Comparison of ENCODE assay signal across 22 cellular contexts in genomic region chr12:30827406-30828055, GRCh38.
"Had no signal": no experiment of that assay in that cellular context is flagged by ENCODE, and none has a peak within 500 bp of the region (broad histone marks: within the 10 kb centered on the region; RNA-seq: fewer than 3 reads in every experiment).

No MANE protein-coding gene starts in this region.

- H3K27ac Mint-ChIP-seq: activated CD8-positive, alpha-beta memory T cell treated with anti-CD3 and anti-CD28 coated beads, Interleukin-2, amount 10 ng/mL, durations not matched to agents 7 days and 5 days; activated CD8-positive, alpha-beta T cell treated with anti-CD3 and anti-CD28 coated beads, Interleukin-2, amount 10 ng/mL, durations not matched to agents 7 days and 5 days; activated naive CD4-positive, alpha-beta T cell treated with anti-CD3 and anti-CD28 coated beads, Interleukin-2, amount 50 U/mL, for 72 hours; activated naive CD8-positive, alpha-beta T cell treated with anti-CD3 and anti-CD28 coated beads, Interleukin-2, amount 50 U/mL, for 24 hours; IgD-negative memory B cell had no signal

- H3K36me3 Mint-ChIP-seq: activated CD8-positive, alpha-beta memory T cell treated with anti-CD3 and anti-CD28 coated beads, Interleukin-2, amount 10 ng/mL, durations not matched to agents 7 days and 5 days; activated naive CD4-positive, alpha-beta T cell treated with anti-CD3 and anti-CD28 coated beads, Interleukin-2, amount 50 U/mL, for 72 hours had no signal

- DNase-seq: activated CD4-positive, alpha-beta T cell treated with anti-CD3 and anti-CD28 coated beads for 4 hours; activated CD4-positive, alpha-beta T cell treated with anti-CD3 and anti-CD28 coated beads, Interleukin-2, amount 50 U/mL, for 4 hours; activated CD8-positive, alpha-beta memory T cell treated with anti-CD3 and anti-CD28 coated beads, Interleukin-2, amount 10 ng/mL, durations not matched to agents 7 days and 5 days; activated CD8-positive, alpha-beta T cell treated with anti-CD3 and anti-CD28 coated beads, Interleukin-2, amount 10 ng/mL, durations not matched to agents 7 days and 5 days; activated effector memory CD4-positive, alpha-beta T cell treated with anti-CD3 and anti-CD28 coated beads, Interleukin-2, amount 50 U/mL, for 16 hours; activated naive CD4-positive, alpha-beta T cell treated with Interleukin-2 at 50 U/mL for 16 hours; activated naive CD8-positive, alpha-beta T cell treated with anti-CD3 and anti-CD28 coated beads, Interleukin-2, amount 50 U/mL, for 24 hours; activated T-cell treated with anti-CD3 and anti-CD28 coated beads, Interleukin-2, amount 50 U/mL, for 4 hours; amniotic stem cell; body of pancreas; KG1; NCI-H1092; NCI-H1417 treated with DMSO at 0.1 percent for 48 hours; NCI-H1694 treated with DMSO at 0.1 percent for 48 hours; NCI-H2029 treated with DMSO at 0.1 percent for 48 hours; NCI-H510A treated with DMSO at 0.1 percent for 48 hours; Right ventricle myocardium superior; SJCRH30; SK-N-SH; SW 1271 had no signal

- H3K9me3 Mint-ChIP-seq: activated naive CD4-positive, alpha-beta T cell treated with anti-CD3 and anti-CD28 coated beads, Interleukin-2, amount 50 U/mL, for 72 hours; activated naive CD8-positive, alpha-beta T cell treated with anti-CD3 and anti-CD28 coated beads, Interleukin-2, amount 50 U/mL, for 24 hours; activated T-cell treated with anti-CD3 and anti-CD28 coated beads, Interleukin-2, amount 50 U/mL, for 4 hours; IgD-negative memory B cell had no signal

- H3K4me3 Mint-ChIP-seq: activated CD8-positive, alpha-beta memory T cell treated with anti-CD3 and anti-CD28 coated beads, Interleukin-2, amount 10 ng/mL, durations not matched to agents 7 days and 5 days; activated CD8-positive, alpha-beta T cell treated with anti-CD3 and anti-CD28 coated beads, Interleukin-2, amount 10 ng/mL, durations not matched to agents 7 days and 5 days; activated naive CD8-positive, alpha-beta T cell treated with anti-CD3 and anti-CD28 coated beads, Interleukin-2, amount 50 U/mL, for 24 hours; activated T-cell treated with anti-CD3 and anti-CD28 coated beads, Interleukin-2, amount 50 U/mL, for 4 hours had no signal
